In the genomic region with DNA sequence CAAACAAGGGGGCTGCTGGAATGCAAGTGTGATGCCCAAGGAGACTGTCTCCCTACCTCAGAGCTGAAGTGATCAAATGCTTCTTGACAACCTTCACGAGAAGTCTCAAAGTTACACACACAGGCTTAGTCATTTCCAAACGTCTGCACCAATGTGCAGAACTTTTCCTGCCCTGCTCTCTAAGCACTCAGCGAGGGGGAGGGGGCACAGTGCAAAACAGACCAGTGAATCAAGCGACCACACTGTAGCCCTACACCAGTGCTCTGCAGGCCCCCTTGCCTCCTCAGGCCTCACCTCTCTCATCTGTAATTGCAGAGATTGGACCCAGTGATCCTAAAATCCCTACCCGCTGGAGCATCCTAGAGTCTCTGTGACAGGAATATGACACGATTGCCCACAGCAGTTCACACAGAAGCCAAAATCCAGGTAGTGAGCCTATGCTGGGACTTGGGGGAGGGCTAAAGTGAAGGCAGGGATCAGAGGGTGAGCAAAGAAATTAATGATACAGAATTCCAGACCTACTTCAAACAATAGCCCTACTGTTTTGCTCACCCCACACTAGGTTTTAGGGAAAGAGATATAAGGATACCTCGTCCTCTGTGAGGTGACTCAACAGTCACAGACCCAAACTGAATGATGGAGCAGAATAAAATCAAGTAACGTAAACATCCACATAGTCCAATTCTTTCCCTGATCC, we compare ENCODE assay signal across 8 cellular contexts. TPM values are rescaled to one million over a fixed set of nuclear protein-coding genes. Genes with fewer than 3 reads are reported as not detected.
DNase-seq lines count a peak whose midpoint lies in the region; ATAC-seq and TF ChIP-seq lines count a peak whose summit lies in the region.

No MANE protein-coding gene starts in this region.

- H3K27me3 ChIP-seq in HL-60 (ENCODE audit: insufficient read depth, poor library complexity, severe bottlenecking) (no peaks in the 10 kb centered on the region), SJCRH30 (no peaks in the 10 kb centered on the region)

- no peak overlapping the region for H3K4me3 ChIP-seq in HL-60 (replicated peaks; ENCODE audit: insufficient read depth, low read length)
- H3K4me3 ChIP-seq in SJCRH30: no peak overlapping the region

- intact Hi-C loops in left colon (cut with DNase I, micrococcal nuclease): no loop called here

- no peaks in the 10 kb centered on the region for H3K36me3 ChIP-seq in SJCRH30

- H3K27ac ChIP-seq in HL-60 (replicated peaks) (peak overlapping the region; percentile 46), SJCRH30 (no peak overlapping the region)

- TF ChIP-seq CTCF in HL-60 (IDR thresholded peaks at IDR 0.05; ENCODE audit: insufficient read depth, low read length) (no peak), nephron (IDR thresholded peaks at IDR 0.05; ENCODE audit: unreplicated experiment in 3 of 3) (no peak), GM10248 (IDR thresholded peaks at IDR 0.05; ENCODE audit: control extremely low read depth, extremely low read depth, low read depth, missing control alignments) (no peak)

- peak overlapping the region in 2 of 3 experiments; percentile 30 to 63 for H3K27ac Mint-ChIP-seq in nephron

- no peak for ATAC-seq in left colon

- CTCF ChIA-PET in GM10248 (lab: Yijun Ruan, JAX): no interaction called here

- POLR2A ChIA-PET in GM10248 (lab: Yijun Ruan, JAX): no interaction called here

- H3K27me3 Mint-ChIP-seq in nephron (ENCODE audit: low read depth): no peaks in the 10 kb centered on the region

- H3K36me3 Mint-ChIP-seq in nephron (ENCODE audit: low read depth): peaks cover 20% of the 10 kb centered on the region

- H3K4me1 ChIP-seq in SJCRH30: no peaks in the 10 kb centered on the region

- peaks cover 9% of the 10 kb centered on the region for H3K9me3 Mint-ChIP-seq in nephron

- H3K4me3 Mint-ChIP-seq in nephron: no peak overlapping the region

- DNase-seq in AG20443 (ENCODE audit: low spot score) (peak; percentile 20), HL-60 (ENCODE audit: low read depth in 1 of 2, low spot score in 1 of 2) (peak in 1 of 2 experiments; percentile 43), amniotic epithelial cell (ENCODE audit: low read depth) (peak; percentile 65), SJCRH30 (no peak), HT-29 (ENCODE audit: low spot score) (no peak), GM10248 (ENCODE audit: extremely low spot score) (no peak), left colon (no peak)

- no peaks in the 10 kb centered on the region for H3K9me3 ChIP-seq in SJCRH30 (replicated peaks)

- H3K4me1 Mint-ChIP-seq in nephron: peaks cover 30% of the 10 kb centered on the region

RNA-seq across cellular contexts. Expression of a gene that starts 56.4 kb away (rescaled TPM):
- total RNA-seq in SJCRH30 (2014; rRNA removed; shearing (Covaris generic)): 6.0 and 6.3 TPM in 2 replicates
- total RNA-seq in HT-29 (2014; rRNA removed; shearing (Covaris generic)): 33.2 and 39.1 TPM in 2 replicates
- 10 to 100 TPM; 26.9 to 55.1 TPM for total RNA-seq in left colon

Comparison
In these comparisons a context has a peak if more than half of its experiments do, and no peak if none do; other contexts are left out.
1. DNase-seq: peak in AG20443 (single experiment) and amniotic epithelial cell (single experiment); none in SJCRH30 (0 of 2), HT-29 (single experiment), GM10248 (single experiment) and left colon (0 of 2).